In the genomic region with DNA sequence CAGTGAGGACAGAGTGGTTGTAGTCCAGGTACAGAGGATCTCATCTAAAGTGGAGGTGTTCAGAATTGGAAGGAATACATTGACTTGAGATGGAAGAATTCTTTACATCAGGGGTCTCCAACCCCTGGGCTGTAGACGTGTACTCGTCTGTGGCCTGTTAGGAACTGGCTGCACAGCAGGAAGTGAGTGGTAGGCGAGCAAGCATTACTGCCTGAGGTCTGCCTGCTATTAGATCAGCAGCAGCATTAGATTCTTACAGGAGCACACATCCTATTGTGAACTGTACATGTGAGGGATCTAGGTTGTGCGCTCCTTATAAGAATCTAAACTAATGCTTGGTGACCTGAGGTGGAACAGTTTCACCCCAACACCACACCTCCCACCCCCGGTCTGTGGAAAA, we compare ENCODE assay signal across 2 cellular contexts.
TF ChIP-seq lines count a peak whose summit lies in the region.

No MANE protein-coding gene starts in this region.

TF ChIP-seq in SK-N-SH, 30 proteins besides CTCF, POLR2A, EP300 and RAD21 (continued from another document):
- TF ChIP-seq NRF1 (IDR thresholded peaks at IDR 0.05; ENCODE audit: low read depth, low read length) (no peak), JUND (IDR thresholded peaks at IDR 0.05) (no peak), SMC3 (IDR thresholded peaks at IDR 0.05; ENCODE audit: low read depth, low read length) (no peak), TAF1 (IDR thresholded peaks at IDR 0.05; ENCODE audit: borderline replicate concordance, low read depth, low read length) (no peak), MXI1 (IDR thresholded peaks at IDR 0.05; ENCODE audit: low read depth, low read length) (no peak), TEAD4 (IDR thresholded peaks at IDR 0.05; ENCODE audit: borderline replicate concordance, insufficient read depth) (no peak), RXRA (IDR thresholded peaks at IDR 0.05; ENCODE audit: borderline replicate concordance, low read depth) (no peak), FOXM1 (IDR thresholded peaks at IDR 0.05; ENCODE audit: low read depth) (no peak), CHD2 (IDR thresholded peaks at IDR 0.05; ENCODE audit: low read length, partially characterized antibody) (no peak), NFIC (IDR thresholded peaks at IDR 0.05; ENCODE audit: borderline replicate concordance) (no peak), GATA2 (CRISPR knock-in tag; IDR thresholded peaks at IDR 0.05) (no peak), RCOR1 (IDR thresholded peaks at IDR 0.05; ENCODE audit: low read length) (no peak), MEF2A (IDR thresholded peaks at IDR 0.05; ENCODE audit: borderline replicate concordance, low read depth) (no peak), FOXJ3 (CRISPR knock-in tag; IDR thresholded peaks at IDR 0.05) (no peak), TCF12 (IDR thresholded peaks at IDR 0.05) (no peak), EZH2phosphoT487 (IDR thresholded peaks at IDR 0.05; ENCODE audit: borderline replicate concordance, low read depth) (no peak)
- TF ChIP-seq, protein P1, sequence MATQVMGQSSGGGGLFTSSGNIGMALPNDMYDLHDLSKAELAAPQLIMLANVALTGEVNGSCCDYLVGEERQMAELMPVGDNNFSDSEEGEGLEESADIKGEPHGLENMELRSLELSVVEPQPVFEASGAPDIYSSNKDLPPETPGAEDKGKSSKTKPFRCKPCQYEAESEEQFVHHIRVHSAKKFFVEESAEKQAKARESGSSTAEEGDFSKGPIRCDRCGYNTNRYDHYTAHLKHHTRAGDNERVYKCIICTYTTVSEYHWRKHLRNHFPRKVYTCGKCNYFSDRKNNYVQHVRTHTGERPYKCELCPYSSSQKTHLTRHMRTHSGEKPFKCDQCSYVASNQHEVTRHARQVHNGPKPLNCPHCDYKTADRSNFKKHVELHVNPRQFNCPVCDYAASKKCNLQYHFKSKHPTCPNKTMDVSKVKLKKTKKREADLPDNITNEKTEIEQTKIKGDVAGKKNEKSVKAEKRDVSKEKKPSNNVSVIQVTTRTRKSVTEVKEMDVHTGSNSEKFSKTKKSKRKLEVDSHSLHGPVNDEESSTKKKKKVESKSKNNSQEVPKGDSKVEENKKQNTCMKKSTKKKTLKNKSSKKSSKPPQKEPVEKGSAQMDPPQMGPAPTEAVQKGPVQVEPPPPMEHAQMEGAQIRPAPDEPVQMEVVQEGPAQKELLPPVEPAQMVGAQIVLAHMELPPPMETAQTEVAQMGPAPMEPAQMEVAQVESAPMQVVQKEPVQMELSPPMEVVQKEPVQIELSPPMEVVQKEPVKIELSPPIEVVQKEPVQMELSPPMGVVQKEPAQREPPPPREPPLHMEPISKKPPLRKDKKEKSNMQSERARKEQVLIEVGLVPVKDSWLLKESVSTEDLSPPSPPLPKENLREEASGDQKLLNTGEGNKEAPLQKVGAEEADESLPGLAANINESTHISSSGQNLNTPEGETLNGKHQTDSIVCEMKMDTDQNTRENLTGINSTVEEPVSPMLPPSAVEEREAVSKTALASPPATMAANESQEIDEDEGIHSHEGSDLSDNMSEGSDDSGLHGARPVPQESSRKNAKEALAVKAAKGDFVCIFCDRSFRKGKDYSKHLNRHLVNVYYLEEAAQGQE (IDR thresholded peaks at IDR 0.05; ENCODE audit: low read depth, low read length) = no peak
- TF ChIP-seq, protein P2, sequence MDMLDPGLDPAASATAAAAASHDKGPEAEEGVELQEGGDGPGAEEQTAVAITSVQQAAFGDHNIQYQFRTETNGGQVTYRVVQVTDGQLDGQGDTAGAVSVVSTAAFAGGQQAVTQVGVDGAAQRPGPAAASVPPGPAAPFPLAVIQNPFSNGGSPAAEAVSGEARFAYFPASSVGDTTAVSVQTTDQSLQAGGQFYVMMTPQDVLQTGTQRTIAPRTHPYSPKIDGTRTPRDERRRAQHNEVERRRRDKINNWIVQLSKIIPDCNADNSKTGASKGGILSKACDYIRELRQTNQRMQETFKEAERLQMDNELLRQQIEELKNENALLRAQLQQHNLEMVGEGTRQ (IDR thresholded peaks at IDR 0.05; ENCODE audit: borderline replicate concordance, low read depth, low read length) = no peak

TF ChIP-seq in SK-N-SH treated with all-trans-retinoic acid at 6 μM for 48 hours, 23 proteins besides CTCF, POLR2A, EP300 and RAD21 (continued from another document):
- TF ChIP-seq, protein P3, sequence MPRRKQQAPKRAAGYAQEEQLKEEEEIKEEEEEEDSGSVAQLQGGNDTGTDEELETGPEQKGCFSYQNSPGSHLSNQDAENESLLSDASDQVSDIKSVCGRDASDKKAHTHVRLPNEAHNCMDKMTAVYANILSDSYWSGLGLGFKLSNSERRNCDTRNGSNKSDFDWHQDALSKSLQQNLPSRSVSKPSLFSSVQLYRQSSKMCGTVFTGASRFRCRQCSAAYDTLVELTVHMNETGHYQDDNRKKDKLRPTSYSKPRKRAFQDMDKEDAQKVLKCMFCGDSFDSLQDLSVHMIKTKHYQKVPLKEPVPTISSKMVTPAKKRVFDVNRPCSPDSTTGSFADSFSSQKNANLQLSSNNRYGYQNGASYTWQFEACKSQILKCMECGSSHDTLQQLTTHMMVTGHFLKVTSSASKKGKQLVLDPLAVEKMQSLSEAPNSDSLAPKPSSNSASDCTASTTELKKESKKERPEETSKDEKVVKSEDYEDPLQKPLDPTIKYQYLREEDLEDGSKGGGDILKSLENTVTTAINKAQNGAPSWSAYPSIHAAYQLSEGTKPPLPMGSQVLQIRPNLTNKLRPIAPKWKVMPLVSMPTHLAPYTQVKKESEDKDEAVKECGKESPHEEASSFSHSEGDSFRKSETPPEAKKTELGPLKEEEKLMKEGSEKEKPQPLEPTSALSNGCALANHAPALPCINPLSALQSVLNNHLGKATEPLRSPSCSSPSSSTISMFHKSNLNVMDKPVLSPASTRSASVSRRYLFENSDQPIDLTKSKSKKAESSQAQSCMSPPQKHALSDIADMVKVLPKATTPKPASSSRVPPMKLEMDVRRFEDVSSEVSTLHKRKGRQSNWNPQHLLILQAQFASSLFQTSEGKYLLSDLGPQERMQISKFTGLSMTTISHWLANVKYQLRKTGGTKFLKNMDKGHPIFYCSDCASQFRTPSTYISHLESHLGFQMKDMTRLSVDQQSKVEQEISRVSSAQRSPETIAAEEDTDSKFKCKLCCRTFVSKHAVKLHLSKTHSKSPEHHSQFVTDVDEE (CRISPR knock-in tag; IDR thresholded peaks at IDR 0.05) = no peak
- TF ChIP-seq PPARA (CRISPR knock-in tag; IDR thresholded peaks at IDR 0.05; ENCODE audit: borderline replicate concordance) (no peak), BACH2 (CRISPR knock-in tag; IDR thresholded peaks at IDR 0.05; ENCODE audit: borderline replicate concordance) (no peak), ZNF565 (CRISPR knock-in tag; conservative IDR thresholded peaks at IDR 0.05; ENCODE audit: low read depth) (no peak), SNAI2 (CRISPR knock-in tag; IDR thresholded peaks at IDR 0.05) (no peak), ISL1 (CRISPR knock-in tag; IDR thresholded peaks at IDR 0.05) (no peak), TOX (CRISPR knock-in tag; IDR thresholded peaks at IDR 0.05; ENCODE audit: borderline replicate concordance) (no peak), GLIS3 (CRISPR knock-in tag; IDR thresholded peaks at IDR 0.05) (no peak), ZNF8 (CRISPR knock-in tag; IDR thresholded peaks at IDR 0.05) (no peak), OSR1 (CRISPR knock-in tag; IDR thresholded peaks at IDR 0.05) (no peak), ZFP30 (CRISPR knock-in tag; IDR thresholded peaks at IDR 0.05) (no peak)
- TF ChIP-seq, protein P4, sequence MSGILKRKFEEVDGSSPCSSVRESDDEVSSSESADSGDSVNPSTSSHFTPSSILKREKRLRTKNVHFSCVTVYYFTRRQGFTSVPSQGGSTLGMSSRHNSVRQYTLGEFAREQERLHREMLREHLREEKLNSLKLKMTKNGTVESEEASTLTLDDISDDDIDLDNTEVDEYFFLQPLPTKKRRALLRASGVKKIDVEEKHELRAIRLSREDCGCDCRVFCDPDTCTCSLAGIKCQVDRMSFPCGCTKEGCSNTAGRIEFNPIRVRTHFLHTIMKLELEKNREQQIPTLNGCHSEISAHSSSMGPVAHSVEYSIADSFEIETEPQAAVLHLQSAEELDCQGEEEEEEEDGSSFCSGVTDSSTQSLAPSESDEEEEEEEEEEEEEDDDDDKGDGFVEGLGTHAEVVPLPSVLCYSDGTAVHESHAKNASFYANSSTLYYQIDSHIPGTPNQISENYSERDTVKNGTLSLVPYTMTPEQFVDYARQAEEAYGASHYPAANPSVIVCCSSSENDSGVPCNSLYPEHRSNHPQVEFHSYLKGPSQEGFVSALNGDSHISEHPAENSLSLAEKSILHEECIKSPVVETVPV (CRISPR knock-in tag; IDR thresholded peaks at IDR 0.05) = no peak
- TF ChIP-seq, protein P5, sequence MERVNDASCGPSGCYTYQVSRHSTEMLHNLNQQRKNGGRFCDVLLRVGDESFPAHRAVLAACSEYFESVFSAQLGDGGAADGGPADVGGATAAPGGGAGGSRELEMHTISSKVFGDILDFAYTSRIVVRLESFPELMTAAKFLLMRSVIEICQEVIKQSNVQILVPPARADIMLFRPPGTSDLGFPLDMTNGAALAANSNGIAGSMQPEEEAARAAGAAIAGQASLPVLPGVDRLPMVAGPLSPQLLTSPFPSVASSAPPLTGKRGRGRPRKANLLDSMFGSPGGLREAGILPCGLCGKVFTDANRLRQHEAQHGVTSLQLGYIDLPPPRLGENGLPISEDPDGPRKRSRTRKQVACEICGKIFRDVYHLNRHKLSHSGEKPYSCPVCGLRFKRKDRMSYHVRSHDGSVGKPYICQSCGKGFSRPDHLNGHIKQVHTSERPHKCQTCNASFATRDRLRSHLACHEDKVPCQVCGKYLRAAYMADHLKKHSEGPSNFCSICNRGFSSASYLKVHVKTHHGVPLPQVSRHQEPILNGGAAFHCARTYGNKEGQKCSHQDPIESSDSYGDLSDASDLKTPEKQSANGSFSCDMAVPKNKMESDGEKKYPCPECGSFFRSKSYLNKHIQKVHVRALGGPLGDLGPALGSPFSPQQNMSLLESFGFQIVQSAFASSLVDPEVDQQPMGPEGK (CRISPR knock-in tag; IDR thresholded peaks at IDR 0.05; ENCODE audit: borderline replicate concordance) = no peak
